Comparison of ENCODE assay signal across 8 cellular contexts in the genomic region with DNA sequence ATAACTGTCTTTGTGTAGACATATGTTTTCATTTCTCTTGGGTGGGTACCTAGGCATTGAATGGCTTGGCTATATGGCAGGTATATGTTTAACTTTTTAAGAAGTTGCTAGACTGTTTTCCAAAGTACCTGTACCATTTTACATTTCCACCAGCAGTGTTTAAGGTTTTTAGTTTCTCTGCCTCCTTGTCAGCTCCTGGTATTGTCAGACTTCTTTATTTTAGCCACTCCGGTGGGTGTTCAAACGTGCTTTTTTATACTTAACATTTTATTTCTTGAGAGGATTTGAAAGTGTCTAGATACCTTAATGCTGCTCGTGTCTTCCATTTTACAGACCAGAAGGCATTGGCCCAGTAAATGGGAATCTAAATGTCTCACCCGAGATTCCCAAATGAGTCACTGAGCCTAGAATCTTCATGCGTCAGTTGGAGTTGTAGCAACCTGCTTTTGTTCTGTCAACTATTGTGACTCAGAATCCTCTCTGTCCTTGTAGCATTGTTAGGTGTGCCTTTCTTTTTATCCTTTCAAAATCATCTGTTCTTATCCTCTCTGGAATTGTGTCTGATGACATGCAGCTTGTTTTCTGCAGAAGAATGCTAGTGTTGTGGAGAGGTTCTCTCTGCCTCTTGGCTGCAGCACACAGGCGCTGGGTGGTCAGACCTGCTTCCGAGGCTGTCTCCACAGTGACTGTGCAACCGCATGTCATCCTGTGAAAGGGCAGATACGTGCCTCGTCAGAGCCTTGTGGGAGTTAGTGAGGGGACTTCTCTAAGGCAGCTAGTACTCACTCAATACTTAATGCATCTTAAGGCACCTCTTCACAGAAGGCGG.
DNase-seq lines count a peak whose midpoint lies in the region; ATAC-seq and TF ChIP-seq lines count a peak whose summit lies in the region.

No MANE protein-coding gene starts in this region.

- DNase-seq in GDM1 (lab: John Stamatoyannopoulos, UW) (peak; percentile 92), head of caudate nucleus (peak in 25 of 42 donors; percentile 34 to 78 (median 57)), NCI-H128 (lab: John Stamatoyannopoulos, UW; ENCODE audit: unreplicated experiment) (no peak)
- no peak for DNase-seq in stimulated activated CD4-positive, alpha-beta T cell treated with anti-CD3 and anti-CD28 coated beads, Interleukin-4, amount 100 ng/mL, for 1 hour

- H3K36me3 ChIP-seq in rectal smooth muscle tissue (ENCODE audit: control insufficient read depth, insufficient read depth, low read length): peaks cover 5% of the 10 kb centered on the region

- no peak overlapping the region for H3K9ac ChIP-seq in rectal smooth muscle tissue (ENCODE audit: low read length)

- no peaks in the 10 kb centered on the region for H3K27me3 ChIP-seq in rectal smooth muscle tissue (ENCODE audit: control insufficient read depth, insufficient read depth, low read length)

- intact Hi-C loops in head of caudate nucleus (cut with DNase I): no loop called here

- H3K27ac ChIP-seq in rectal smooth muscle tissue (ENCODE audit: low read depth, low read length): peak overlapping the region; percentile 71

- peak overlapping the region; percentile 30 for H3K4me3 ChIP-seq in rectal smooth muscle tissue (ENCODE audit: low read length)

- H3K4me1 ChIP-seq in rectal smooth muscle tissue (ENCODE audit: control insufficient read depth, insufficient read depth, low read length): peaks cover 61% of the 10 kb centered on the region

- ATAC-seq in SK-N-SH treated with all-trans-retinoic acid at 6 μM for 48 hours (peak; percentile 50), HG03108 (IDR thresholded peaks at IDR 0.05; ENCODE audit: unreplicated experiment) (no peak), HG03469 (IDR thresholded peaks at IDR 0.05; ENCODE audit: unreplicated experiment) (no peak)

TF ChIP-seq in SK-N-SH treated with all-trans-retinoic acid at 6 μM for 48 hours, 23 proteins besides CTCF, POLR2A, EP300 and RAD21 (continues in another document):
- TF ChIP-seq GLIS3 (CRISPR knock-in tag; IDR thresholded peaks at IDR 0.05) (no peak), ZFP3 (CRISPR knock-in tag; IDR thresholded peaks at IDR 0.05) (peak; percentile 20; the same call in 1 of the 2 replicates), SNAI2 (CRISPR knock-in tag; IDR thresholded peaks at IDR 0.05) (no peak; the same call in 1 of the 2 replicates), BACH2 (CRISPR knock-in tag; IDR thresholded peaks at IDR 0.05; ENCODE audit: borderline replicate concordance) (no peak), ARNTL (CRISPR knock-in tag; IDR thresholded peaks at IDR 0.05; ENCODE audit: borderline replicate concordance, low read depth) (no peak), TCF4 (CRISPR knock-in tag; IDR thresholded peaks at IDR 0.05; ENCODE audit: borderline replicate concordance) (no peak), ZNF70 (CRISPR knock-in tag; IDR thresholded peaks at IDR 0.05) (no peak), CSDC2 (CRISPR knock-in tag; IDR thresholded peaks at IDR 0.05) (peak; percentile 14; the same call in 1 of the 2 replicates), PPARA (CRISPR knock-in tag; IDR thresholded peaks at IDR 0.05; ENCODE audit: borderline replicate concordance) (no peak), ZNF8 (CRISPR knock-in tag; IDR thresholded peaks at IDR 0.05) (no peak), ESRRG (CRISPR knock-in tag; IDR thresholded peaks at IDR 0.05) (no peak), OSR1 (CRISPR knock-in tag; IDR thresholded peaks at IDR 0.05) (0 out of 2 replicates have a peak, but pooled peaks have one; percentile 62), ZFP30 (CRISPR knock-in tag; IDR thresholded peaks at IDR 0.05) (no peak), ZNF565 (CRISPR knock-in tag; conservative IDR thresholded peaks at IDR 0.05; ENCODE audit: low read depth) (no peak), TOX (CRISPR knock-in tag; IDR thresholded peaks at IDR 0.05; ENCODE audit: borderline replicate concordance) (peak; percentile 9; the same call in 1 of the 2 replicates), ISL1 (CRISPR knock-in tag; IDR thresholded peaks at IDR 0.05) (no peak; the same call in 1 of the 2 replicates), RARB (CRISPR knock-in tag; IDR thresholded peaks at IDR 0.05) (no peak; the same call in 1 of the 2 replicates)
- TF ChIP-seq, protein P1, sequence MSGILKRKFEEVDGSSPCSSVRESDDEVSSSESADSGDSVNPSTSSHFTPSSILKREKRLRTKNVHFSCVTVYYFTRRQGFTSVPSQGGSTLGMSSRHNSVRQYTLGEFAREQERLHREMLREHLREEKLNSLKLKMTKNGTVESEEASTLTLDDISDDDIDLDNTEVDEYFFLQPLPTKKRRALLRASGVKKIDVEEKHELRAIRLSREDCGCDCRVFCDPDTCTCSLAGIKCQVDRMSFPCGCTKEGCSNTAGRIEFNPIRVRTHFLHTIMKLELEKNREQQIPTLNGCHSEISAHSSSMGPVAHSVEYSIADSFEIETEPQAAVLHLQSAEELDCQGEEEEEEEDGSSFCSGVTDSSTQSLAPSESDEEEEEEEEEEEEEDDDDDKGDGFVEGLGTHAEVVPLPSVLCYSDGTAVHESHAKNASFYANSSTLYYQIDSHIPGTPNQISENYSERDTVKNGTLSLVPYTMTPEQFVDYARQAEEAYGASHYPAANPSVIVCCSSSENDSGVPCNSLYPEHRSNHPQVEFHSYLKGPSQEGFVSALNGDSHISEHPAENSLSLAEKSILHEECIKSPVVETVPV (CRISPR knock-in tag; IDR thresholded peaks at IDR 0.05): no peak
- TF ChIP-seq, protein P2, sequence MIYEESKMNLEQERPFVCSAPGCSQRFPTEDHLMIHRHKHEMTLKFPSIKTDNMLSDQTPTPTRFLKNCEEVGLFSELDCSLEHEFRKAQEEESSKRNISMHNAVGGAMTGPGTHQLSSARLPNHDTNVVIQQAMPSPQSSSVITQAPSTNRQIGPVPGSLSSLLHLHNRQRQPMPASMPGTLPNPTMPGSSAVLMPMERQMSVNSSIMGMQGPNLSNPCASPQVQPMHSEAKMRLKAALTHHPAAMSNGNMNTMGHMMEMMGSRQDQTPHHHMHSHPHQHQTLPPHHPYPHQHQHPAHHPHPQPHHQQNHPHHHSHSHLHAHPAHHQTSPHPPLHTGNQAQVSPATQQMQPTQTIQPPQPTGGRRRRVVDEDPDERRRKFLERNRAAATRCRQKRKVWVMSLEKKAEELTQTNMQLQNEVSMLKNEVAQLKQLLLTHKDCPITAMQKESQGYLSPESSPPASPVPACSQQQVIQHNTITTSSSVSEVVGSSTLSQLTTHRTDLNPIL (CRISPR knock-in tag; IDR thresholded peaks at IDR 0.05; ENCODE audit: low read depth): no peak
- TF ChIP-seq, protein P3, sequence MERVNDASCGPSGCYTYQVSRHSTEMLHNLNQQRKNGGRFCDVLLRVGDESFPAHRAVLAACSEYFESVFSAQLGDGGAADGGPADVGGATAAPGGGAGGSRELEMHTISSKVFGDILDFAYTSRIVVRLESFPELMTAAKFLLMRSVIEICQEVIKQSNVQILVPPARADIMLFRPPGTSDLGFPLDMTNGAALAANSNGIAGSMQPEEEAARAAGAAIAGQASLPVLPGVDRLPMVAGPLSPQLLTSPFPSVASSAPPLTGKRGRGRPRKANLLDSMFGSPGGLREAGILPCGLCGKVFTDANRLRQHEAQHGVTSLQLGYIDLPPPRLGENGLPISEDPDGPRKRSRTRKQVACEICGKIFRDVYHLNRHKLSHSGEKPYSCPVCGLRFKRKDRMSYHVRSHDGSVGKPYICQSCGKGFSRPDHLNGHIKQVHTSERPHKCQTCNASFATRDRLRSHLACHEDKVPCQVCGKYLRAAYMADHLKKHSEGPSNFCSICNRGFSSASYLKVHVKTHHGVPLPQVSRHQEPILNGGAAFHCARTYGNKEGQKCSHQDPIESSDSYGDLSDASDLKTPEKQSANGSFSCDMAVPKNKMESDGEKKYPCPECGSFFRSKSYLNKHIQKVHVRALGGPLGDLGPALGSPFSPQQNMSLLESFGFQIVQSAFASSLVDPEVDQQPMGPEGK (CRISPR knock-in tag; IDR thresholded peaks at IDR 0.05; ENCODE audit: borderline replicate concordance): 0 out of 2 replicates have a peak, but pooled peaks have one; percentile 49
- TF ChIP-seq, protein P4, sequence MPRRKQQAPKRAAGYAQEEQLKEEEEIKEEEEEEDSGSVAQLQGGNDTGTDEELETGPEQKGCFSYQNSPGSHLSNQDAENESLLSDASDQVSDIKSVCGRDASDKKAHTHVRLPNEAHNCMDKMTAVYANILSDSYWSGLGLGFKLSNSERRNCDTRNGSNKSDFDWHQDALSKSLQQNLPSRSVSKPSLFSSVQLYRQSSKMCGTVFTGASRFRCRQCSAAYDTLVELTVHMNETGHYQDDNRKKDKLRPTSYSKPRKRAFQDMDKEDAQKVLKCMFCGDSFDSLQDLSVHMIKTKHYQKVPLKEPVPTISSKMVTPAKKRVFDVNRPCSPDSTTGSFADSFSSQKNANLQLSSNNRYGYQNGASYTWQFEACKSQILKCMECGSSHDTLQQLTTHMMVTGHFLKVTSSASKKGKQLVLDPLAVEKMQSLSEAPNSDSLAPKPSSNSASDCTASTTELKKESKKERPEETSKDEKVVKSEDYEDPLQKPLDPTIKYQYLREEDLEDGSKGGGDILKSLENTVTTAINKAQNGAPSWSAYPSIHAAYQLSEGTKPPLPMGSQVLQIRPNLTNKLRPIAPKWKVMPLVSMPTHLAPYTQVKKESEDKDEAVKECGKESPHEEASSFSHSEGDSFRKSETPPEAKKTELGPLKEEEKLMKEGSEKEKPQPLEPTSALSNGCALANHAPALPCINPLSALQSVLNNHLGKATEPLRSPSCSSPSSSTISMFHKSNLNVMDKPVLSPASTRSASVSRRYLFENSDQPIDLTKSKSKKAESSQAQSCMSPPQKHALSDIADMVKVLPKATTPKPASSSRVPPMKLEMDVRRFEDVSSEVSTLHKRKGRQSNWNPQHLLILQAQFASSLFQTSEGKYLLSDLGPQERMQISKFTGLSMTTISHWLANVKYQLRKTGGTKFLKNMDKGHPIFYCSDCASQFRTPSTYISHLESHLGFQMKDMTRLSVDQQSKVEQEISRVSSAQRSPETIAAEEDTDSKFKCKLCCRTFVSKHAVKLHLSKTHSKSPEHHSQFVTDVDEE (CRISPR knock-in tag; IDR thresholded peaks at IDR 0.05): no peak

Comparison
In these comparisons a context has a peak if more than half of its experiments do, and no peak if none do; other contexts are left out.
1. DNase-seq: peak in GDM1 (single experiment) and head of caudate nucleus (25 of 42); none in NCI-H128 (single experiment) and stimulated activated CD4-positive, alpha-beta T cell treated with anti-CD3 and anti-CD28 coated beads, Interleukin-4, amount 100 ng/mL, for 1 hour (single experiment).